8 cellular contexts compared by ENCODE assay signal in genomic region chr6:110873981-110874879, GRCh38. TPM values are rescaled to one million over a fixed set of nuclear protein-coding genes. Genes with fewer than 3 reads are reported as not detected.
A peak's percentile ranks its signal among the peaks of the same experiment; 100 is the strongest.
DNase-seq lines count a peak whose midpoint lies in the region; ATAC-seq and TF ChIP-seq lines count a peak whose summit lies in the region.

Gene AMD1 (plus strand): TSS chr6:110874785. CDS start chr6:110875106, 321 bp downstream.

- no peaks in the 10 kb centered on the region for H3K27me3 Mint-ChIP-seq in activated T-helper 2 cell treated with anti-CD3 and anti-CD28 coated beads, Interferon-gamma antibody, Interleukin-2, Interleukin-4, amounts not matched to agents 10 μg/mL and 5 μg/mL and 100 μg/mL, durations not matched to agents 14 hours and 24 hours and 36 hours (ENCODE audit: low read depth)
- no peaks in the 10 kb centered on the region for H3K27me3 Mint-ChIP-seq in natural killer cell (ENCODE audit: low read depth in 2 of 2)

- peak; percentile 82 for ATAC-seq in RWPE2 (ENCODE audit: low read depth)
- peak; percentile 68 to 90 (median 80) for ATAC-seq in natural killer cell

- H3K27ac ChIP-seq in RWPE2 (ENCODE audit: poor library complexity, severe bottlenecking): peak within 1 kb of the TSS; percentile 87

- peak within 1 kb of the TSS; percentile 95 for H3K4me3 Mint-ChIP-seq in activated T-helper 2 cell treated with anti-CD3 and anti-CD28 coated beads, Interferon-gamma antibody, Interleukin-2, Interleukin-4, amounts not matched to agents 10 μg/mL and 5 μg/mL and 100 μg/mL, durations not matched to agents 14 hours and 24 hours and 36 hours (ENCODE audit: low read depth)
- H3K4me3 Mint-ChIP-seq in natural killer cell: peak within 1 kb of the TSS; percentile 98

- TF ChIP-seq CTCF in RWPE2 (IDR thresholded peaks at IDR 0.05; ENCODE audit: poor library complexity, severe bottlenecking) (no peak), fibroblast of mammary gland (conservative IDR thresholded peaks at IDR 0.05; ENCODE audit: control insufficient read depth, insufficient read depth, low read depth, low read length) (no peak), natural killer cell (IDR thresholded peaks at IDR 0.05) (no peak)

- peaks cover 14% of the 10 kb centered on the region for H3K4me1 ChIP-seq in RWPE2 (ENCODE audit: insufficient read depth, poor library complexity, severe bottlenecking)

- no peaks in the 10 kb centered on the region for H3K9me3 Mint-ChIP-seq in activated T-helper 2 cell treated with anti-CD3 and anti-CD28 coated beads, Interferon-gamma antibody, Interleukin-2, Interleukin-4, amounts not matched to agents 10 μg/mL and 5 μg/mL and 100 μg/mL, durations not matched to agents 14 hours and 24 hours and 36 hours
- no peaks in the 10 kb centered on the region for H3K9me3 Mint-ChIP-seq in natural killer cell

- H3K4me1 Mint-ChIP-seq in activated T-helper 2 cell treated with anti-CD3 and anti-CD28 coated beads, Interferon-gamma antibody, Interleukin-2, Interleukin-4, amounts not matched to agents 10 μg/mL and 5 μg/mL and 100 μg/mL, durations not matched to agents 14 hours and 24 hours and 36 hours (ENCODE audit: low read depth): peaks cover 26% of the 10 kb centered on the region
- peaks cover 34 to 43% of the 10 kb centered on the region in 2 donors for H3K4me1 Mint-ChIP-seq in natural killer cell

- intact Hi-C loops in activated T-helper 2 cell treated with anti-CD3 and anti-CD28 coated beads, Interferon-gamma antibody, Interleukin-2, Interleukin-4, amounts not matched to agents 10 μg/mL and 5 μg/mL and 100 μg/mL, durations not matched to agents 14 hours and 24 hours and 36 hours (cut with micrococcal nuclease): loop anchor here (1.0 to 10.0 kb wide), 6 partner anchors 59 to 1779 kb away; partner anchors contain the start of genes CDK19, CEP57L1, REV3L and SESN1
- intact Hi-C loops in natural killer cell (cut with micrococcal nuclease): loop anchor here (1.0 kb wide), 1 partner anchor 59 kb away; the partner anchor contains the start of gene CDK19

- H3K27ac Mint-ChIP-seq in activated T-helper 2 cell treated with anti-CD3 and anti-CD28 coated beads, Interferon-gamma antibody, Interleukin-2, Interleukin-4, amounts not matched to agents 10 μg/mL and 5 μg/mL and 100 μg/mL, durations not matched to agents 14 hours and 24 hours and 36 hours: peak within 1 kb of the TSS; percentile 98
- peak within 1 kb of the TSS; percentile 96 to 97 for H3K27ac Mint-ChIP-seq in natural killer cell

- H3K9me3 ChIP-seq in RWPE2 (ENCODE audit: severe bottlenecking): no peaks in the 10 kb centered on the region

- peaks cover 26% of the 10 kb centered on the region for H3K36me3 Mint-ChIP-seq in activated T-helper 2 cell treated with anti-CD3 and anti-CD28 coated beads, Interferon-gamma antibody, Interleukin-2, Interleukin-4, amounts not matched to agents 10 μg/mL and 5 μg/mL and 100 μg/mL, durations not matched to agents 14 hours and 24 hours and 36 hours (ENCODE audit: low read depth)
- H3K36me3 Mint-ChIP-seq in natural killer cell: no peaks in the 10 kb centered on the region

- H3K27me3 ChIP-seq in RWPE2 (ENCODE audit: insufficient read depth, poor library complexity, severe bottlenecking): no peaks in the 10 kb centered on the region

- DNase-seq in EH (ENCODE audit: low read depth) (peak; percentile 99), H4 (ENCODE audit: low spot score) (peak; percentile 92), LoVo (ENCODE audit: low spot score) (peak; percentile 97), RWPE2 (ENCODE audit: low spot score) (peak; percentile 98), fibroblast of mammary gland (ENCODE audit: low read depth) (peak; percentile 97), natural killer cell (peak; percentile 94)
- peak; percentile 94 for DNase-seq in activated T-helper 2 cell treated with anti-CD3 and anti-CD28 coated beads, Interferon-gamma antibody, Interleukin-2, Interleukin-4, amounts not matched to agents 10 μg/mL and 5 μg/mL and 100 μg/mL, durations not matched to agents 14 hours and 24 hours and 36 hours (ENCODE audit: low spot score)
- peak; percentile 96 for DNase-seq in stimulated activated naive CD4-positive, alpha-beta T cell treated with Interleukin-2 at 50 U/mL for 16 hours (lab: John Stamatoyannopoulos, UW)

- H3K4me3 ChIP-seq in RWPE2 (ENCODE audit: severe bottlenecking): peak within 1 kb of the TSS; percentile 86
- peak within 1 kb of the TSS; percentile 85 for H3K4me3 ChIP-seq in fibroblast of mammary gland (ENCODE audit: control insufficient read depth, low read depth, low read length)

- H3K36me3 ChIP-seq in RWPE2 (ENCODE audit: low read depth): peaks cover 20% of the 10 kb centered on the region

RNA-seq across cellular contexts. Expression of gene AMD1, which starts in this region (rescaled TPM):
- total RNA-seq in H4 (2014; rRNA removed; shearing (Covaris generic)): 58.9 and 69.0 TPM in 2 replicates
- total RNA-seq in activated T-helper 2 cell treated with anti-CD3 and anti-CD28 coated beads, Interferon-gamma antibody, Interleukin-2, Interleukin-4, amounts not matched to agents 10 μg/mL and 5 μg/mL and 100 μg/mL, durations not matched to agents 14 hours and 24 hours and 36 hours: 111 TPM in 2 replicates
- total RNA-seq in natural killer cell: 100 to 1,000 TPM; 109 to 175 (median 113) TPM

Comparison
In these comparisons a context has a peak if more than half of its experiments do, and no peak if none do; other contexts are left out.
1. Peak in every context shown above with its lines: DNase-seq, ATAC-seq, H3K4me3 ChIP-seq and H3K27ac ChIP-seq.